17 cellular contexts compared by ENCODE assay signal in the genomic region with DNA sequence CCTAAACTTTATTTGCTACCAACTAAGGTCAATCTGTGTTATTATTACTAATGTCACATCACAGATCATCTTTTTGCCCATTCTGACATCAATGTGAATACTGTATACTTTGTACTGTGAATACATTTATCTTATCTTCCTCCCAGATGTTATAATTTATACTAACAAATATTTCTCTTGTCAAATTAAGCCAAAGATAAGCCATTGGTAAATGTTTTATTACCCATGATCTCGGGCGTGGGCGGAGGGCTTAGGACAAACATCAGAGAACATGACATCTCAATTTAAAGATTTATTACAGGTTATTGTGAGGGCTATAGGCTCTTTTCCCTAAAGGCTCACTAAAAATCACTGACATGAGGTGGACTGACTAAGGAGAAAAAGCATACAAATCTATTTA.
A peak's percentile ranks its signal among the peaks of the same experiment; 100 is the strongest.
DNase-seq lines count a peak whose midpoint lies in the region; ATAC-seq and TF ChIP-seq lines count a peak whose summit lies in the region.
"Had no signal": no experiment of that assay in that cellular context is flagged by ENCODE, and none has a peak within 500 bp of the region (broad histone marks: within the 10 kb centered on the region; RNA-seq: fewer than 3 reads in every experiment).

No MANE protein-coding gene starts in this region.

- ATAC-seq in SK-N-SH treated with all-trans-retinoic acid at 6 μM for 48 hours, result no peak
- ATAC-seq: CD8-positive, alpha-beta T cell had no signal

- no peak overlapping the region for H3K4me3 ChIP-seq in HEK293 (ENCODE audit: low read depth, low read length)
- H3K4me3 ChIP-seq: BLaER1, GM23248 had no signal

- H3K9me3 ChIP-seq in HEK293 (ENCODE audit: control insufficient read depth, insufficient read depth, low read depth, low read length), result no peaks in the 10 kb centered on the region
- H3K9me3 ChIP-seq: BLaER1, Caco-2 had no signal

- CTCF ChIA-PET in HEK293 (lab: Yijun Ruan, JAX), result interaction anchor here (1.1 kb wide), 1 partner anchor 55 kb away, joined by 3 read pairs; no protein-coding TSS in a partner anchor

- H3K36me3 ChIP-seq in HEK293 (ENCODE audit: control insufficient read depth in 2 of 2, insufficient read depth in 1 of 2, low read length in 2 of 2), result no peaks in the 10 kb centered on the region
- H3K36me3 ChIP-seq: BLaER1 had no signal

- POLR2A ChIA-PET in HEK293 (lab: Yijun Ruan, JAX), result no interaction called here

- DNase-seq in NCI-H69 (lab: John Stamatoyannopoulos, UW) (peak; percentile 86), NCI-H526 treated with DMSO at 0.1 percent for 48 hours (lab: John Stamatoyannopoulos, UW) (no peak), MV-4-11 (lab: John Stamatoyannopoulos, UW) (no peak), ecto neural progenitor cell (ENCODE audit: low spot score) (no peak)
- DNase-seq: Caco-2; CD4-positive, CD25-positive, alpha-beta regulatory T cell; CD8-positive, alpha-beta T cell; DMS153; DND-41; GM23248; H7; HCEC 1CT; HFFc6 had no signal

- TF ChIP-seq CTCF in HEK293 (tag by site-specific recombination; IDR thresholded peaks at IDR 0.05), result no peak

- no peak overlapping the region for H3K27ac ChIP-seq in HEK293 (ENCODE audit: extremely low read depth, low read depth, low read length)
- H3K27ac ChIP-seq: BLaER1, C4-2B, GM23248 had no signal

- no peaks in the 10 kb centered on the region; the same call in 1 of the 2 replicates for H3K4me1 ChIP-seq in HEK293 (ENCODE audit: control insufficient read depth, insufficient read depth, low read length)
- H3K4me1 ChIP-seq: BLaER1, Caco-2 had no signal

TF ChIP-seq in HEK293, 187 proteins besides CTCF, POLR2A, EP300 and RAD21:
- TF ChIP-seq TCF7L2 (IDR thresholded peaks at IDR 0.05; ENCODE audit: borderline replicate concordance, low read depth, low read length), result peak; percentile 56; the same call in 1 of the 2 replicates
- no peak for TF ChIP-seq ZNF404 (tag by site-specific recombination; IDR thresholded peaks at IDR 0.05)

TF ChIP-seq in SK-N-SH treated with all-trans-retinoic acid at 6 μM for 48 hours, 23 proteins besides CTCF, POLR2A, EP300 and RAD21:
- 0 out of 2 replicates have a peak, but pooled peaks have one; percentile 14 for TF ChIP-seq TCF4 (CRISPR knock-in tag; IDR thresholded peaks at IDR 0.05; ENCODE audit: borderline replicate concordance)
- TF ChIP-seq, protein P1, sequence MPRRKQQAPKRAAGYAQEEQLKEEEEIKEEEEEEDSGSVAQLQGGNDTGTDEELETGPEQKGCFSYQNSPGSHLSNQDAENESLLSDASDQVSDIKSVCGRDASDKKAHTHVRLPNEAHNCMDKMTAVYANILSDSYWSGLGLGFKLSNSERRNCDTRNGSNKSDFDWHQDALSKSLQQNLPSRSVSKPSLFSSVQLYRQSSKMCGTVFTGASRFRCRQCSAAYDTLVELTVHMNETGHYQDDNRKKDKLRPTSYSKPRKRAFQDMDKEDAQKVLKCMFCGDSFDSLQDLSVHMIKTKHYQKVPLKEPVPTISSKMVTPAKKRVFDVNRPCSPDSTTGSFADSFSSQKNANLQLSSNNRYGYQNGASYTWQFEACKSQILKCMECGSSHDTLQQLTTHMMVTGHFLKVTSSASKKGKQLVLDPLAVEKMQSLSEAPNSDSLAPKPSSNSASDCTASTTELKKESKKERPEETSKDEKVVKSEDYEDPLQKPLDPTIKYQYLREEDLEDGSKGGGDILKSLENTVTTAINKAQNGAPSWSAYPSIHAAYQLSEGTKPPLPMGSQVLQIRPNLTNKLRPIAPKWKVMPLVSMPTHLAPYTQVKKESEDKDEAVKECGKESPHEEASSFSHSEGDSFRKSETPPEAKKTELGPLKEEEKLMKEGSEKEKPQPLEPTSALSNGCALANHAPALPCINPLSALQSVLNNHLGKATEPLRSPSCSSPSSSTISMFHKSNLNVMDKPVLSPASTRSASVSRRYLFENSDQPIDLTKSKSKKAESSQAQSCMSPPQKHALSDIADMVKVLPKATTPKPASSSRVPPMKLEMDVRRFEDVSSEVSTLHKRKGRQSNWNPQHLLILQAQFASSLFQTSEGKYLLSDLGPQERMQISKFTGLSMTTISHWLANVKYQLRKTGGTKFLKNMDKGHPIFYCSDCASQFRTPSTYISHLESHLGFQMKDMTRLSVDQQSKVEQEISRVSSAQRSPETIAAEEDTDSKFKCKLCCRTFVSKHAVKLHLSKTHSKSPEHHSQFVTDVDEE (CRISPR knock-in tag; IDR thresholded peaks at IDR 0.05), result peak; percentile 62; the same call in 1 of the 2 replicates
- no peak for TF ChIP-seq BACH2 (CRISPR knock-in tag; IDR thresholded peaks at IDR 0.05; ENCODE audit: borderline replicate concordance)
